ENCODE assay signal across 20 cellular contexts in the genomic region with DNA sequence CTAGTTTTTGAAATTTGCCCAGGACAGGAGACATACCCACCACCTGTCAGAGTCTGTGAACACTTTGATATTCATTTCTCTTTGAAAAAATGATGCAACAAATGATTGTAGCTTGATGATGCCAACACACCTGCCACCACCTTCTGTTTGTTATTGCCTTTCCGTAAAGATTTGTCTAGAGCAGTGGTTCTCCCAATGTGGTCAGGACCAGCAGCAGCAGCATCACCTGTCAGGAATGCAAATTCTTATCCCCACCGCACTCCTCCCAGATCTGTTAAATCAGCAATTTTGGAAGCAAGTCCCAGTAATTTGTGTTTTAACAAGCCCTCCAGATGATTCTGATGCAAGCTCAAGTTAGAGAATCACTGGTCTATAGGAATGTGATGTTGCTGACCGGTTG. TPM values are rescaled to one million over a fixed set of nuclear protein-coding genes. Genes with fewer than 3 reads are reported as not detected.
DNase-seq lines count a peak whose midpoint lies in the region; ATAC-seq and TF ChIP-seq lines count a peak whose summit lies in the region.
"Had no signal": no experiment of that assay in that cellular context is flagged by ENCODE, and none has a peak within 500 bp of the region (broad histone marks: within the 10 kb centered on the region; RNA-seq: fewer than 3 reads in every experiment).

No MANE protein-coding gene starts in this region.

- H3K27ac ChIP-seq in HUES48 (ENCODE audit: low read depth, low read length) (peak overlapping the region; percentile 80), body of pancreas (no peak overlapping the region)
- H3K27ac ChIP-seq: thoracic aorta had no signal

- H3K9ac ChIP-seq in HUES48 (ENCODE audit: low read depth, low read length), result no peak overlapping the region

- no peak for TF ChIP-seq POLR2A in body of pancreas (IDR thresholded peaks at IDR 0.05)

- H3K4me3 ChIP-seq in HUES48 (ENCODE audit: low read depth, low read length) (no peak overlapping the region), body of pancreas (no peak overlapping the region)
- H3K4me3 ChIP-seq: smooth muscle cell, thoracic aorta had no signal

- H3K9me3 ChIP-seq in HUES48 (ENCODE audit: control insufficient read depth, insufficient read depth, low read length) (no peaks in the 10 kb centered on the region), body of pancreas (no peaks in the 10 kb centered on the region)
- H3K9me3 ChIP-seq: thoracic aorta had no signal

- no peaks in the 10 kb centered on the region for H3K27me3 ChIP-seq in HUES48 (ENCODE audit: control insufficient read depth, insufficient read depth, low read length)
- no peaks in the 10 kb centered on the region for H3K27me3 ChIP-seq in body of pancreas

- DNase-seq in COR-L47 (lab: John Stamatoyannopoulos, UW) (peak; percentile 32), NCI-H345 (lab: John Stamatoyannopoulos, UW) (peak; percentile 22), cerebellar nuclear complex (lab: John Stamatoyannopoulos, UW) (peak; percentile 1 to 18), AML-193 (lab: John Stamatoyannopoulos, UW) (no peak), body of pancreas (no peak)
- DNase-seq: activated CD4-positive, alpha-beta T cell treated with anti-CD3 and anti-CD28 coated beads, Interleukin-2, amount 50 U/mL, for 4 hours; activated effector memory CD4-positive, alpha-beta T cell treated with anti-CD3 and anti-CD28 coated beads, Interleukin-2, amount 50 U/mL, for 16 hours; glutamatergic neuron; HCEC 1CT; kidney glomerular epithelial cell; NCI-H1417 treated with DMSO at 0.1 percent for 48 hours; nucleus accumbens; stimulated activated naive CD4-positive, alpha-beta T cell treated with Interleukin-2 at 50 U/mL for 16 hours; T-helper 9 cell had no signal

- no peak for TF ChIP-seq CTCF in body of pancreas (IDR thresholded peaks at IDR 0.05)

- H3K36me3 ChIP-seq in HUES48 (ENCODE audit: control insufficient read depth, insufficient read depth, low read length), result no peaks in the 10 kb centered on the region
- H3K36me3 ChIP-seq in body of pancreas (replicated peaks in 1 of 2; ENCODE audit: insufficient read depth in 1 of 2, low read depth in 2 of 2), result no peaks in the 10 kb centered on the region
- H3K36me3 ChIP-seq: thoracic aorta had no signal

- ATAC-seq in HG03108 (IDR thresholded peaks at IDR 0.05; ENCODE audit: unreplicated experiment) (no peak), GM21529 (IDR thresholded peaks at IDR 0.05; ENCODE audit: unreplicated experiment) (no peak), body of pancreas (no peak)

- intact Hi-C loops in body of pancreas (cut with DNase I), result no loop called here

- WGBS in body of pancreas, 2 donors, result 65 to 67% methylated on average over 3 of the region's 3 CpGs

- H3K4me1 ChIP-seq in HUES48 (ENCODE audit: control insufficient read depth, insufficient read depth, low read length) (peaks cover 30% of the 10 kb centered on the region), body of pancreas (no peaks in the 10 kb centered on the region)

RNA-seq across cellular contexts. Expression of gene CCDC175, which starts 9.9 kb away (rescaled TPM):
- not detected for total RNA-seq in body of pancreas
- total RNA-seq: bronchial epithelial cell, smooth muscle cell had no signal

Comparison
In these comparisons a context has a peak if more than half of its experiments do, and no peak if none do; other contexts are left out.
1. DNase-seq: peak in COR-L47 (single experiment), NCI-H345 (single experiment) and cerebellar nuclear complex (2 of 2); none in AML-193 (0 of 2) and body of pancreas (0 of 4).